Comparison of ENCODE assay signal across 8 cellular contexts in genomic region chr12:53984901-53985357, GRCh38. TPM values are rescaled to one million over a fixed set of nuclear protein-coding genes. Genes with fewer than 3 reads are reported as not detected.
DNase-seq lines count a peak whose midpoint lies in the region; ATAC-seq, FAIRE-seq and TF ChIP-seq lines count a peak whose summit lies in the region.

Gene HOXC10 (plus strand): TSS chr12:53985146. CDS start chr12:53985260, 114 bp downstream.

- H3K9me3 Mint-ChIP-seq in activated T-helper 2 cell treated with anti-CD3 and anti-CD28 coated beads, Interferon-gamma antibody, Interleukin-2, Interleukin-4, amounts not matched to agents 10 μg/mL and 5 μg/mL and 100 μg/mL, durations not matched to agents 14 hours and 24 hours and 36 hours, result no peaks in the 10 kb centered on the region
- H3K9me3 Mint-ChIP-seq in type B pancreatic cell, result no peaks in the 10 kb centered on the region

- H3K27me3 Mint-ChIP-seq in activated T-helper 2 cell treated with anti-CD3 and anti-CD28 coated beads, Interferon-gamma antibody, Interleukin-2, Interleukin-4, amounts not matched to agents 10 μg/mL and 5 μg/mL and 100 μg/mL, durations not matched to agents 14 hours and 24 hours and 36 hours (ENCODE audit: low read depth), result peaks cover 90% of the 10 kb centered on the region
- peaks cover 98% of the 10 kb centered on the region for H3K27me3 Mint-ChIP-seq in type B pancreatic cell

- FAIRE-seq in frontal cortex (lab: Jason Lieb, UNC), result no peak

- DNase-seq in ELR (ENCODE audit: low read depth), result peak; percentile 97
- peak in 72 of 76 experiments; percentile 23 to 90 (median 74) for DNase-seq in HUDEP-2 (lab: John Stamatoyannopoulos, UW; ENCODE audit: unreplicated experiment in 76 of 76)
- DNase-seq in RKO (ENCODE audit: low spot score), result peak; percentile 96
- peak; percentile 69 for DNase-seq in activated T-helper 2 cell treated with anti-CD3 and anti-CD28 coated beads, Interferon-gamma antibody, Interleukin-2, Interleukin-4, amounts not matched to agents 10 μg/mL and 5 μg/mL and 100 μg/mL, durations not matched to agents 14 hours and 24 hours and 36 hours (ENCODE audit: low spot score)
- DNase-seq in frontal cortex (ENCODE audit: low spot score in 2 of 2), result peak; percentile 70 to 73
- peak; percentile 98 for DNase-seq in posterior vena cava (ENCODE audit: low spot score)
- peak; percentile 91 for DNase-seq in type B pancreatic cell (ENCODE audit: extremely low spot score, unreplicated experiment)

- TF ChIP-seq CTCF in type B pancreatic cell (conservative IDR thresholded peaks at IDR 0.05), result peak; percentile 79

- H3K27ac Mint-ChIP-seq in activated T-helper 2 cell treated with anti-CD3 and anti-CD28 coated beads, Interferon-gamma antibody, Interleukin-2, Interleukin-4, amounts not matched to agents 10 μg/mL and 5 μg/mL and 100 μg/mL, durations not matched to agents 14 hours and 24 hours and 36 hours, result no peak within 1 kb of the TSS
- peak within 1 kb of the TSS; percentile 55 for H3K27ac Mint-ChIP-seq in type B pancreatic cell

- peaks cover 19% of the 10 kb centered on the region for H3K4me1 Mint-ChIP-seq in activated T-helper 2 cell treated with anti-CD3 and anti-CD28 coated beads, Interferon-gamma antibody, Interleukin-2, Interleukin-4, amounts not matched to agents 10 μg/mL and 5 μg/mL and 100 μg/mL, durations not matched to agents 14 hours and 24 hours and 36 hours (ENCODE audit: low read depth)
- peaks cover 14% of the 10 kb centered on the region for H3K4me1 Mint-ChIP-seq in type B pancreatic cell (ENCODE audit: unreplicated experiment)

- no peak for ATAC-seq in GM18870 (IDR thresholded peaks at IDR 0.05; ENCODE audit: unreplicated experiment)

- H3K36me3 Mint-ChIP-seq in activated T-helper 2 cell treated with anti-CD3 and anti-CD28 coated beads, Interferon-gamma antibody, Interleukin-2, Interleukin-4, amounts not matched to agents 10 μg/mL and 5 μg/mL and 100 μg/mL, durations not matched to agents 14 hours and 24 hours and 36 hours (ENCODE audit: low read depth), result no peaks in the 10 kb centered on the region
- no peaks in the 10 kb centered on the region for H3K36me3 Mint-ChIP-seq in type B pancreatic cell

- intact Hi-C loops in activated T-helper 2 cell treated with anti-CD3 and anti-CD28 coated beads, Interferon-gamma antibody, Interleukin-2, Interleukin-4, amounts not matched to agents 10 μg/mL and 5 μg/mL and 100 μg/mL, durations not matched to agents 14 hours and 24 hours and 36 hours (cut with micrococcal nuclease), result loop anchor here (2.0 kb wide), 2 partner anchors 14 to 48 kb away; partner anchors contain the start of gene HOXC5
- intact Hi-C loops in posterior vena cava (cut with DNase I), result loop anchor here (1.0 to 10.0 kb wide), 3 partner anchors 21 to 390 kb away; no protein-coding TSS in a partner anchor

- H3K4me3 Mint-ChIP-seq in activated T-helper 2 cell treated with anti-CD3 and anti-CD28 coated beads, Interferon-gamma antibody, Interleukin-2, Interleukin-4, amounts not matched to agents 10 μg/mL and 5 μg/mL and 100 μg/mL, durations not matched to agents 14 hours and 24 hours and 36 hours (ENCODE audit: low read depth), result peak within 1 kb of the TSS; percentile 7
- peak within 1 kb of the TSS; percentile 81 for H3K4me3 Mint-ChIP-seq in type B pancreatic cell

RNA-seq across cellular contexts. Expression of gene HOXC10, which starts in this region (rescaled TPM):
- not detected in 2 replicates for total RNA-seq in activated T-helper 2 cell treated with anti-CD3 and anti-CD28 coated beads, Interferon-gamma antibody, Interleukin-2, Interleukin-4, amounts not matched to agents 10 μg/mL and 5 μg/mL and 100 μg/mL, durations not matched to agents 14 hours and 24 hours and 36 hours
- total RNA-seq in frontal cortex, result not detected
- 10 to 100 TPM; 27.9 to 35.5 TPM for total RNA-seq in posterior vena cava
- total RNA-seq in type B pancreatic cell (ENCODE audit: low replicate concordance), result not detected in 2 replicates

Comparison
In these comparisons a context has a peak if more than half of its experiments do, and no peak if none do; other contexts are left out.
1. RNA of gene HOXC10 (total RNA-seq): 27.9 to 35.5 TPM in posterior vena cava; not detected in activated T-helper 2 cell treated with anti-CD3 and anti-CD28 coated beads, Interferon-gamma antibody, Interleukin-2, Interleukin-4, amounts not matched to agents 10 μg/mL and 5 μg/mL and 100 μg/mL, durations not matched to agents 14 hours and 24 hours and 36 hours, not detected in frontal cortex (single experiment) and not detected in type B pancreatic cell; every median in the first group is over 10 times any median in the second.
2. Peak in DNase-seq in activated T-helper 2 cell treated with anti-CD3 and anti-CD28 coated beads, Interferon-gamma antibody, Interleukin-2, Interleukin-4, amounts not matched to agents 10 μg/mL and 5 μg/mL and 100 μg/mL, durations not matched to agents 14 hours and 24 hours and 36 hours; RNA of the gene not detected or under 1 TPM.
3. Peak in DNase-seq in frontal cortex; RNA of the gene not detected or under 1 TPM.
4. Peak in DNase-seq in type B pancreatic cell; RNA of the gene not detected or under 1 TPM.
5. Peak in every context shown above with its lines, with median percentiles within 50 percentile points of each other: DNase-seq.